ENCODE assay signal across 9 cellular contexts in genomic region chr12:121810833-121811433, GRCh38. TPM values are rescaled to one million over a fixed set of nuclear protein-coding genes. Genes with fewer than 3 reads are reported as not detected.
A peak's percentile ranks its signal among the peaks of the same experiment; 100 is the strongest.
DNase-seq lines count a peak whose midpoint lies in the region; ATAC-seq, FAIRE-seq and TF ChIP-seq lines count a peak whose summit lies in the region.
"Had no signal": no experiment of that assay in that cellular context is flagged by ENCODE, and none has a peak within 500 bp of the region (broad histone marks: within the 10 kb centered on the region; RNA-seq: fewer than 3 reads in every experiment).

No MANE protein-coding gene starts in this region.

- 59% methylated on average over 6 of the region's 6 CpGs for WGBS in right cardiac atrium
- 37 to 60% (median 54%) methylated on average over 6 of the region's 6 CpGs for WGBS in stomach, 5 donors

- H3K4me3 Mint-ChIP-seq in T-helper 1 cell treated with Interleukin-12 subunit alpha and Interleukin-12 subunit beta and Interleukin-4 antibody, amounts not matched to agents 30 μg/mL and 1 μg/mL, for 36 hours: peak overlapping the region; percentile 79
- H3K4me3 Mint-ChIP-seq in activated B cell treated with CpG ODN at 0.5 μM for 24 hours: peak overlapping the region; percentile 74

- H3K9me3 ChIP-seq in right cardiac atrium (ENCODE audit: control insufficient read depth, low read length) (no peaks in the 10 kb centered on the region), stomach (no peaks in the 10 kb centered on the region)

- H3K4me1 ChIP-seq in right cardiac atrium (ENCODE audit: control insufficient read depth, insufficient read depth, low read length) (peaks cover 14% of the 10 kb centered on the region), stomach (peaks cover 50 to 85% (median 69%) of the 10 kb centered on the region in 4 donors)

- H3K36me3 ChIP-seq in stomach: peaks cover 49 to 69% (median 60%) of the 10 kb centered on the region in 4 donors

- H3K36me3 Mint-ChIP-seq in T-helper 1 cell treated with Interleukin-12 subunit alpha and Interleukin-12 subunit beta and Interleukin-4 antibody, amounts not matched to agents 30 μg/mL and 1 μg/mL, for 36 hours (ENCODE audit: low read depth): peaks cover 36% of the 10 kb centered on the region
- peaks cover 65% of the 10 kb centered on the region for H3K36me3 Mint-ChIP-seq in activated B cell treated with CpG ODN at 0.5 μM for 24 hours (ENCODE audit: low read depth)

- no peak for ATAC-seq in activated B cell treated with CpG ODN at 0.5 μM for 24 hours (ENCODE audit: low read depth)
- ATAC-seq in right cardiac atrium: no peak

- H3K27me3 Mint-ChIP-seq in T-helper 1 cell treated with Interleukin-12 subunit alpha and Interleukin-12 subunit beta and Interleukin-4 antibody, amounts not matched to agents 30 μg/mL and 1 μg/mL, for 36 hours (ENCODE audit: low read depth): no peaks in the 10 kb centered on the region
- no peaks in the 10 kb centered on the region for H3K27me3 Mint-ChIP-seq in activated B cell treated with CpG ODN at 0.5 μM for 24 hours

- CTCF ChIA-PET in activated B cell treated with CpG ODN at 0.5 μM for 24 hours (lab: Charles Lee): interaction anchor here (0.9 to 14.3 kb wide), 15 partner anchors 9 to 349 kb away, joined by 3 to 635 read pairs (median 6); partner anchors contain the start of genes PSMD9 and RHOF

- FAIRE-seq in D721Med (lab: Jason Lieb, UNC): no peak

- DNase-seq in T-helper 1 cell (no peak), activated B cell treated with CpG ODN at 0.5 μM for 24 hours (no peak), right cardiac atrium (no peak), stomach (no peak), cerebellar nuclear complex (lab: John Stamatoyannopoulos, UW) (no peak), D721Med (ENCODE audit: insufficient read length, low spot score) (no peak), AG08395 (ENCODE audit: low spot score) (no peak)

- intact Hi-C loops in activated B cell treated with CpG ODN at 0.5 μM for 24 hours (cut with micrococcal nuclease): loop anchor here (1.0 kb wide), 2 partner anchors 12 to 114 kb away; no protein-coding TSS in a partner anchor
- intact Hi-C loops in right cardiac atrium (cut with DNase I): loop anchor here in 3 of 4 donors (2.0 to 10.0 kb wide), 4 partner anchors 14 to 74 kb away; partner anchors contain the start of gene PSMD9 (in 1 of the 3)
- intact Hi-C loops in stomach (cut with DNase I; ENCODE audit: low total_unique reads): loop anchor here (5.0 kb wide), 1 partner anchor 34 kb away; no protein-coding TSS in a partner anchor

- H3K27ac ChIP-seq in right cardiac atrium (ENCODE audit: low read length) (no peak overlapping the region), stomach (peak overlapping the region in 4 of 5 donors; percentile 68 to 84 (median 83))

- peak overlapping the region; percentile 35 for H3K27ac Mint-ChIP-seq in T-helper 1 cell treated with Interleukin-12 subunit alpha and Interleukin-12 subunit beta and Interleukin-4 antibody, amounts not matched to agents 30 μg/mL and 1 μg/mL, for 36 hours
- H3K27ac Mint-ChIP-seq in activated B cell treated with CpG ODN at 0.5 μM for 24 hours: peak overlapping the region; percentile 65

- POLR2A ChIA-PET in activated B cell treated with CpG ODN at 0.5 μM for 24 hours (lab: Charles Lee): interaction anchor here (0.6 to 29.6 kb wide), 7 partner anchors 23 to 274 kb away, joined by 3 to 1155 read pairs (median 4); partner anchors contain the start of genes PSMD9, RHOF and SETD1B

- no peak for TF ChIP-seq POLR2A in stomach (IDR thresholded peaks at IDR 0.05)

- no peak for TF ChIP-seq EP300 in stomach (IDR thresholded peaks at IDR 0.05)

- TF ChIP-seq CTCF in activated B cell treated with CpG ODN at 0.5 μM for 24 hours (IDR thresholded peaks at IDR 0.05): no peak
- TF ChIP-seq CTCF in stomach (IDR thresholded peaks at IDR 0.05): no peak
- TF ChIP-seq CTCF in D721Med (IDR thresholded peaks at IDR 0.05; ENCODE audit: insufficient read depth, missing control alignments): no peak

- H3K4me1 Mint-ChIP-seq in T-helper 1 cell treated with Interleukin-12 subunit alpha and Interleukin-12 subunit beta and Interleukin-4 antibody, amounts not matched to agents 30 μg/mL and 1 μg/mL, for 36 hours (ENCODE audit: low read depth): peaks cover 31% of the 10 kb centered on the region
- H3K4me1 Mint-ChIP-seq in activated B cell treated with CpG ODN at 0.5 μM for 24 hours: peaks cover 60% of the 10 kb centered on the region

- H3K9me3 Mint-ChIP-seq in T-helper 1 cell treated with Interleukin-12 subunit alpha and Interleukin-12 subunit beta and Interleukin-4 antibody, amounts not matched to agents 30 μg/mL and 1 μg/mL, for 36 hours: no peaks in the 10 kb centered on the region
- H3K9me3 Mint-ChIP-seq in activated B cell treated with CpG ODN at 0.5 μM for 24 hours: no peaks in the 10 kb centered on the region

- H3K27me3 ChIP-seq in right cardiac atrium (ENCODE audit: control insufficient read depth, insufficient read depth) (no peaks in the 10 kb centered on the region), stomach (no peaks in the 10 kb centered on the region)

- H3K4me3 ChIP-seq in right cardiac atrium (ENCODE audit: low read length): peak overlapping the region; percentile 57
- H3K4me3 ChIP-seq in stomach: peak overlapping the region; percentile 60 to 75 (median 70)

RNA-seq across cellular contexts. Expression of gene SETD1B, which starts 7.1 kb away (rescaled TPM):
- total RNA-seq in activated B cell treated with CpG ODN at 0.5 μM for 24 hours (36.0 and 40.3 TPM in 2 replicates), right cardiac atrium (10 to 100 TPM in 3 of 4 donors, 1 to 10 TPM in 1; 9.6 to 14.9 (median 13.0) TPM), stomach (10 to 100 TPM in 3 of 5 donors, 1 to 10 TPM in 2; 7.2 to 27.5 (median 11.7) TPM)
- polyA plus RNA-seq in right cardiac atrium (7.6 TPM), stomach (1 to 10 TPM; 3.2 to 5.4 (median 5.3) TPM)

RNA-seq across cellular contexts. Expression of gene RHOF, which starts 17.4 kb away (rescaled TPM):
- total RNA-seq in activated B cell treated with CpG ODN at 0.5 μM for 24 hours (133 and 142 TPM in 2 replicates), right cardiac atrium (10 to 100 TPM; 15.2 to 23.3 (median 22.0) TPM), stomach (100 to 1,000 TPM in 1 of 5 donors, 10 to 100 TPM in 3, 1 to 10 TPM in 1; 8.0 to 105 (median 29.5) TPM)
- polyA plus RNA-seq in right cardiac atrium (11.2 TPM), stomach (10 to 100 TPM in 2 of 3 donors, 1 to 10 TPM in 1; 3.2 to 36.4 (median 13.6) TPM)

RNA-seq across cellular contexts. Expression of gene HPD, which starts 47.7 kb away (rescaled TPM):
- total RNA-seq in activated B cell treated with CpG ODN at 0.5 μM for 24 hours (not detected in 2 replicates), right cardiac atrium (1 to 10 TPM; 1.3 to 5.1 (median 1.4) TPM), stomach (under 1 TPM in 1 of 5 donors, not detected in 4; 0.73 TPM)
- polyA plus RNA-seq in right cardiac atrium (2.0 TPM), stomach (1 to 10 TPM in 1 of 3 donors, under 1 TPM in 1, not detected in 1; 0.40 to 3.1 TPM)
- total RNA-seq: mononuclear cell had no signal
